9 cellular contexts compared by ENCODE assay signal in genomic region chr15:64856429-64857145, GRCh38. TPM values are rescaled to one million over a fixed set of nuclear protein-coding genes. Genes with fewer than 3 reads are reported as not detected.
DNase-seq lines count a peak whose midpoint lies in the region; ATAC-seq, FAIRE-seq and TF ChIP-seq lines count a peak whose summit lies in the region.
"Had no signal": no experiment of that assay in that cellular context is flagged by ENCODE, and none has a peak within 500 bp of the region (broad histone marks: within the 10 kb centered on the region; RNA-seq: fewer than 3 reads in every experiment).

No MANE protein-coding gene starts in this region.

- H4K91ac ChIP-seq in H1 (replicated peaks; ENCODE audit: insufficient read length, low read length), result no peak overlapping the region

- H3K23me2 ChIP-seq in H1 (ENCODE audit: low read depth, low read length), result no peaks in the 10 kb centered on the region

- H3K27me3 ChIP-seq in Loucy (ENCODE audit: insufficient read depth, low read length, poor library complexity, severe bottlenecking) (no peaks in the 10 kb centered on the region), H1 (replicated peaks in 1 of 4; ENCODE audit: control insufficient read depth in 3 of 4, extremely low read depth in 1 of 4, insufficient read depth in 3 of 4, low read length in 3 of 4) (no peaks in the 10 kb centered on the region), muscle layer of duodenum (ENCODE audit: low read depth, low read length) (no peaks in the 10 kb centered on the region)

- H4K20me1 ChIP-seq in Loucy (ENCODE audit: insufficient read depth, low read length, poor library complexity, severe bottlenecking), result peaks cover 40% of the 10 kb centered on the region
- peaks cover 2 to 24% of the 10 kb centered on the region in 2 experiments for H4K20me1 ChIP-seq in H1 (replicated peaks in 1 of 2; ENCODE audit: control insufficient read depth in 1 of 2, insufficient read depth in 2 of 2, low read length in 2 of 2)

- H4K5ac ChIP-seq in H1 (ENCODE audit: insufficient read length, low read depth, low read length), result no peak overlapping the region

- H3K18ac ChIP-seq in H1 (ENCODE audit: extremely low read depth, low read length), result peak overlapping the region; percentile 38; the same call in 1 of the 2 replicates

- no peak overlapping the region for H3K56ac ChIP-seq in H1 (replicated peaks; ENCODE audit: insufficient read length, low read depth, low read length)

- peak overlapping the region; percentile 36 for H3K9ac ChIP-seq in Loucy (ENCODE audit: low read depth, low read length, poor library complexity, severe bottlenecking)
- no peak overlapping the region for H3K9ac ChIP-seq in H1 (replicated peaks in 1 of 4; ENCODE audit: extremely low read depth in 1 of 4, low read depth in 3 of 4, low read length in 3 of 4)

- peak overlapping the region; percentile 58 for H3K4me2 ChIP-seq in Loucy (ENCODE audit: low read depth, low read length, poor library complexity, severe bottlenecking)
- H3K4me2 ChIP-seq in H1 (ENCODE audit: insufficient read depth in 1 of 2, low read depth in 2 of 2, low read length in 2 of 2), result no peak overlapping the region; a peak in 1 of 4 replicates

- 68% methylated on average over 5 of the region's 5 CpGs; no CpG with 5 or more reads in 1 of the 2 experiments for WGBS in H1 (ENCODE audit: extremely low coverage in 1 of 2, insufficient coverage in 1 of 2, insufficient read length in 1 of 2, insufficient replicate concordance in 2 of 2, low coverage in 1 of 2, low lambda C conversion rate in 2 of 2, missing lambda C conversion rate in 1 of 2), 2 experiments

- H3K9me2 ChIP-seq in Loucy (replicated peaks; ENCODE audit: low read depth, low read length), result no peaks in the 10 kb centered on the region

- no peaks in the 10 kb centered on the region for H3K9me3 ChIP-seq in Loucy (ENCODE audit: insufficient read depth, low read depth, low read length)
- no peaks in the 10 kb centered on the region for H3K9me3 ChIP-seq in H1 (ENCODE audit: insufficient read depth in 2 of 2, low read depth in 1 of 2, low read length in 1 of 2)
- H3K9me3 ChIP-seq in muscle layer of duodenum (ENCODE audit: control insufficient read depth in 1 of 2, low read length in 2 of 2), result no peaks in the 10 kb centered on the region

- H3K79me2 ChIP-seq in Loucy (ENCODE audit: insufficient read depth, low read length) (peaks cover 90% of the 10 kb centered on the region), H1 (ENCODE audit: control insufficient read depth in 1 of 2, insufficient read depth in 2 of 2, low read length in 2 of 2) (peaks cover 0 to 51% of the 10 kb centered on the region in 2 experiments; a peak in 2 of 4 replicates)

- no peak for FAIRE-seq in H1 (lab: Jason Lieb, UNC)

- no peak overlapping the region for H2BK120ac ChIP-seq in H1 (replicated peaks; ENCODE audit: low read depth, low read length)

- no peak overlapping the region for H3K23ac ChIP-seq in H1 (ENCODE audit: insufficient read length)

- H3K4me1 ChIP-seq in Loucy (ENCODE audit: insufficient read depth, low read length, poor library complexity, severe bottlenecking), result peaks cover 32% of the 10 kb centered on the region
- peaks cover 4 to 22% (median 15%) of the 10 kb centered on the region in 4 experiments for H3K4me1 ChIP-seq in H1 (replicated peaks in 1 of 4; ENCODE audit: control insufficient read depth in 3 of 4, insufficient read depth in 4 of 4, low read length in 3 of 4)
- H3K4me1 ChIP-seq in muscle layer of duodenum (ENCODE audit: control insufficient read depth in 1 of 2, insufficient read depth in 2 of 2, low read length in 2 of 2), result peaks cover 43 to 66% of the 10 kb centered on the region in 2 donors

- peaks cover 69% of the 10 kb centered on the region; the same call in 1 of the 2 replicates for H3K36me3 ChIP-seq in Loucy (ENCODE audit: insufficient read depth, low read length)
- peaks cover 6 to 31% (median 14%) of the 10 kb centered on the region in 4 experiments; a peak in 6 of 8 replicates for H3K36me3 ChIP-seq in H1 (ENCODE audit: control insufficient read depth in 2 of 4, insufficient read depth in 4 of 4, low read length in 3 of 4)
- peaks cover 52 to 53% of the 10 kb centered on the region in 2 donors for H3K36me3 ChIP-seq in muscle layer of duodenum (ENCODE audit: control insufficient read depth in 1 of 2, insufficient read depth in 2 of 2, low read length in 2 of 2)

- DNase-seq in A172 (ENCODE audit: low spot score) (peak; percentile 89), H1 (ENCODE audit: low read depth in 1 of 2, low spot score in 2 of 2) (no peak), NCI-H187 treated with DMSO at 0.1 percent for 48 hours (lab: John Stamatoyannopoulos, UW) (no peak), posterior vena cava (ENCODE audit: low spot score) (no peak), NCI-H2029 treated with DMSO at 0.1 percent for 48 hours (lab: John Stamatoyannopoulos, UW) (no peak)

- TF ChIP-seq CTCF in Loucy (conservative IDR thresholded peaks at IDR 0.05; ENCODE audit: low read length) (no peak), H1 (IDR thresholded peaks at IDR 0.05; ENCODE audit: control extremely low read depth in 1 of 3, insufficient read depth in 1 of 3, low read depth in 1 of 3, low read length in 3 of 3) (no peak)

- H3K14ac ChIP-seq in H1 (ENCODE audit: insufficient read length), result no peak overlapping the region

- no peak for ATAC-seq in HG03354 (IDR thresholded peaks at IDR 0.05; ENCODE audit: poor library complexity, severe bottlenecking, unreplicated experiment)

- POLR2A ChIA-PET in H1 (lab: Charles Lee; ENCODE audit: partially characterized antibody), result interaction anchor here (1.0 to 2.9 kb wide), 9 partner anchors 9 to 83 kb away, joined by 3 to 10 read pairs (median 3); partner anchors contain the start of gene PIF1

- H3K79me1 ChIP-seq in H1 (ENCODE audit: low read depth, low read length), result peaks cover 21% of the 10 kb centered on the region

- H2AFZ ChIP-seq in Loucy (ENCODE audit: low read length) (no peak overlapping the region), H1 (ENCODE audit: low read length) (no peak overlapping the region)

- H4K8ac ChIP-seq in H1 (ENCODE audit: extremely low read depth, insufficient read depth, low read length), result no peak overlapping the region

- no peak overlapping the region for H2BK12ac ChIP-seq in H1 (ENCODE audit: low read depth, low read length)

- no peak for TF ChIP-seq EP300 in H1 (IDR thresholded peaks at IDR 0.05; ENCODE audit: borderline replicate concordance in 1 of 2, low read depth in 2 of 2, low read length in 2 of 2)

- H3F3A ChIP-seq in Loucy (ENCODE audit: low read depth), result no peaks in the 10 kb centered on the region

- H2BK15ac ChIP-seq in H1 (ENCODE audit: low read length), result peak overlapping the region; percentile 38; the same call in 1 of the 2 replicates

- H3K4me3 ChIP-seq in Loucy (ENCODE audit: low read length, poor library complexity, severe bottlenecking), result peak overlapping the region; percentile 23
- no peak overlapping the region for H3K4me3 ChIP-seq in H1 (ENCODE audit: extremely low read depth in 1 of 4, insufficient read depth in 2 of 4, low read depth in 3 of 4, low read length in 4 of 4)
- H3K4me3 ChIP-seq in muscle layer of duodenum (ENCODE audit: low read depth in 1 of 2, low read length in 2 of 2), result peak overlapping the region in 1 of 2 donors; percentile 19

- H3K27ac ChIP-seq in H1 (ENCODE audit: low read depth, low read length) (peak overlapping the region; percentile 63; the same call in 1 of the 2 replicates), muscle layer of duodenum (ENCODE audit: low read length) (peak overlapping the region; percentile 93)
- H3K27ac ChIP-seq: VCaP had no signal

- no peak for TF ChIP-seq POLR2A in H1 (IDR thresholded peaks at IDR 0.05; ENCODE audit: control extremely low read depth in 1 of 2, low read depth in 2 of 2, low read length in 2 of 2)

- H2BK20ac ChIP-seq in H1 (ENCODE audit: low read length), result no peak overlapping the region

- no peak overlapping the region for H2AK5ac ChIP-seq in H1 (ENCODE audit: low read depth, low read length)

- intact Hi-C loops in posterior vena cava (cut with DNase I), result no loop called here

- peak in 1 of 2 experiments; percentile 31; a peak in 1 of 4 replicates for TF ChIP-seq RAD21 in H1 (IDR thresholded peaks at IDR 0.05 in 1 of 2, conservative IDR thresholded peaks at IDR 0.05 in 1 of 2; ENCODE audit: low read depth in 2 of 2, low read length in 2 of 2)

- no peak overlapping the region for H3K4ac ChIP-seq in H1 (replicated peaks; ENCODE audit: insufficient read length, low read depth, low read length)

- CTCF ChIA-PET in H1 (lab: Charles Lee; ENCODE audit: partially characterized antibody), result interaction anchor here (0.8 to 2.6 kb wide), 11 partner anchors 9 to 152 kb away, joined by 3 to 6 read pairs (median 4); no protein-coding TSS in a partner anchor

- H2BK5ac ChIP-seq in H1 (ENCODE audit: low read depth, low read length), result peak overlapping the region; percentile 66; the same call in 1 of the 2 replicates

RNA-seq across cellular contexts. Expression of gene PLEKHO2, which starts 14.9 kb away (rescaled TPM):
- total RNA-seq in A172 (2014; rRNA removed; shearing (Covaris generic)), result 15.2 and 24.3 TPM in 2 replicates
- 20.1 and 20.3 TPM in 2 replicates for total RNA-seq in H1 (2021; fragmentation: NEBNext Ultra II Directional; extraction: Animal tissue kit (Norgen Biotek cat#: 25700))
- 16.9 and 19.7 TPM in 2 replicates for polyA plus RNA-seq in H1 (2011; rRNA removed)
- polyA plus RNA-seq in H1 (2011; cell fraction: cytosol; rRNA removed), result 16.6 TPM
- 31.1 TPM for polyA plus RNA-seq in H1 (2011; cell fraction: nucleus; rRNA removed)
- polyA plus RNA-seq in H1 (2012, experiment 1 of 2), result 18.9 to 22.4 TPM (median 21.2 TPM) in 4 replicates
- polyA plus RNA-seq in H1 (2012, experiment 2 of 2), result 20.6 TPM
- 12.5 TPM for polyA plus RNA-seq in H1 (2013, experiment 1 of 2)
- polyA plus RNA-seq in H1 (2013, experiment 2 of 2), result 12.7 TPM
- polyA minus RNA-seq in H1 (2011; rRNA and poly(A)+ RNA removed), result 13.3 and 19.6 TPM in 2 replicates
- 14.6 TPM for polyA minus RNA-seq in H1 (2011; cell fraction: cytosol; rRNA and poly(A)+ RNA removed)
- 11.1 TPM for polyA minus RNA-seq in H1 (2011; cell fraction: nucleus; rRNA and poly(A)+ RNA removed)
- total RNA-seq in posterior vena cava, result 10 to 100 TPM; 40.9 to 50.1 TPM

RNA-seq across cellular contexts. Expression of gene PIF1, which starts 31.1 kb away (rescaled TPM):
- total RNA-seq in A172 (2014; rRNA removed; shearing (Covaris generic)), result 11.0 and 15.1 TPM in 2 replicates
- total RNA-seq in H1 (2021; fragmentation: NEBNext Ultra II Directional; extraction: Animal tissue kit (Norgen Biotek cat#: 25700)), result 136 and 138 TPM in 2 replicates
- polyA plus RNA-seq in H1 (2011; rRNA removed), result 73.3 and 109 TPM in 2 replicates
- 187 TPM for polyA plus RNA-seq in H1 (2011; cell fraction: cytosol; rRNA removed)
- 354 TPM for polyA plus RNA-seq in H1 (2011; cell fraction: nucleus; rRNA removed)
- polyA plus RNA-seq in H1 (2012, experiment 1 of 2), result 86.6 to 119 TPM (median 110 TPM) in 4 replicates
- 48.2 TPM for polyA plus RNA-seq in H1 (2012, experiment 2 of 2)
- polyA plus RNA-seq in H1 (2013, experiment 1 of 2), result 97.6 TPM
- 85.4 TPM for polyA plus RNA-seq in H1 (2013, experiment 2 of 2)
- 36.6 and 38.3 TPM in 2 replicates for polyA minus RNA-seq in H1 (2011; rRNA and poly(A)+ RNA removed)
- 57.2 TPM for polyA minus RNA-seq in H1 (2011; cell fraction: cytosol; rRNA and poly(A)+ RNA removed)
- polyA minus RNA-seq in H1 (2011; cell fraction: nucleus; rRNA and poly(A)+ RNA removed), result 83.5 TPM
- total RNA-seq in posterior vena cava, result 1 to 10 TPM in 1 of 2 donors, under 1 TPM in 1; 0.95 to 1.9 TPM

RNA-seq across cellular contexts. Expression of gene ANKDD1A, which starts 55.1 kb away (rescaled TPM):
- total RNA-seq in A172 (2014; rRNA removed; shearing (Covaris generic)), result 5.9 and 15.7 TPM in 2 replicates
- 5.0 and 5.7 TPM in 2 replicates for total RNA-seq in H1 (2021; fragmentation: NEBNext Ultra II Directional; extraction: Animal tissue kit (Norgen Biotek cat#: 25700))
- polyA plus RNA-seq in H1 (2011; rRNA removed), result 4.1 and 6.8 TPM in 2 replicates
- polyA plus RNA-seq in H1 (2011; cell fraction: cytosol; rRNA removed), result 5.8 TPM
- 24.6 TPM for polyA plus RNA-seq in H1 (2011; cell fraction: nucleus; rRNA removed)
- 3.7 to 5.5 TPM (median 4.6 TPM) in 4 replicates for polyA plus RNA-seq in H1 (2012, experiment 1 of 2)
- polyA plus RNA-seq in H1 (2012, experiment 2 of 2), result 1.8 TPM
- polyA plus RNA-seq in H1 (2013, experiment 1 of 2), result 2.9 TPM
- polyA plus RNA-seq in H1 (2013, experiment 2 of 2), result 3.0 TPM
- polyA minus RNA-seq in H1 (2011; rRNA and poly(A)+ RNA removed), result 7.9 and 11.9 TPM in 2 replicates
- 3.4 TPM for polyA minus RNA-seq in H1 (2011; cell fraction: cytosol; rRNA and poly(A)+ RNA removed)
- polyA minus RNA-seq in H1 (2011; cell fraction: nucleus; rRNA and poly(A)+ RNA removed), result 20.7 TPM
- 10 to 100 TPM; 17.1 to 25.1 TPM for total RNA-seq in posterior vena cava
